ENCODE assay signal across 21 cellular contexts in the genomic region with DNA sequence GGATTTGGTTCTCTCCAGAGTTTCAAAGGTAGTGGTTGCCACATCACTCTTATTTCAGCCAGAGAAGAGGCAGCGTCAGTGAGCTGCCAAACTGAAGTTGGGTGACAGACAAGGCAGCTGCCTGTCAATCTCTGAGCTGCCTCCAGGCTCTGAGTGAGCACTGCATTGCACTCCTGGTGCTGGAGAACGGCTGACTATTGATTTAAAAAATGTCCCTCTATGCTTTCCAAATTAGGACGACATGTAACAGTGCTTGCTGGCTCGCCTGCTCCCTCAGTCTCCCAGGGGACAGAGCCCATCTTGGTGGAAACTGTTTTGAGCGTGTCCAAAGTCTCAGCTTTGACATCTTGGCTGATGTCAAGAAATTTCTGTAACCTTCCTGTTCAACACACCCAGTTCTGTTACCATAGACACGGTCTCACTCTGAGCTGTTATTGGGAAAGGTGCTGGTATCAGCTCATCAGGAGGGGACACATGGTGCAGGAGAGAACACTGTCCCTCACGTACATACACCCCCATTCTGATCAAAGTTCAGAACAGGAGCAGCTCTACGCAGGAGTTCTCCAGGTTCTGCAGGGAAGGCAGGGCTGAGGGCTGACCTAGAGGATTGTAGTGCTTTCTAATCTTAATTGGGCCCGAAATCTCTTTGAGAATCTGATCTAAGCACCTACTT. TPM values are rescaled to one million over a fixed set of nuclear protein-coding genes. Genes with fewer than 3 reads are reported as not detected.
DNase-seq lines count a peak whose midpoint lies in the region; ATAC-seq, FAIRE-seq and TF ChIP-seq lines count a peak whose summit lies in the region.
"Had no signal": no experiment of that assay in that cellular context is flagged by ENCODE, and none has a peak within 500 bp of the region (broad histone marks: within the 10 kb centered on the region; RNA-seq: fewer than 3 reads in every experiment).

No MANE protein-coding gene starts in this region.

- TF ChIP-seq CTCF in brain (conservative IDR thresholded peaks at IDR 0.05), result no peak
- peak; percentile 10 for TF ChIP-seq CTCF in liver (IDR thresholded peaks at IDR 0.05; ENCODE audit: low read depth, low read length, missing input control)

- TF ChIP-seq POLR2A in GM12891 (IDR thresholded peaks at IDR 0.05; ENCODE audit: low read depth, low read length), result no peak

- peak overlapping the region in 3 of 5 experiments; percentile 16 to 53 (median 40) for H3K27ac Mint-ChIP-seq in brain
- H3K27ac Mint-ChIP-seq in stimulated activated effector memory CD8-positive, alpha-beta T cell treated with anti-CD3 and anti-CD28 coated beads, Interleukin-12 subunit alpha, Interleukin-12 subunit beta, amount 100 ng/mL, for 72 hours, result peak overlapping the region; percentile 80
- H3K27ac Mint-ChIP-seq: neural progenitor cell had no signal

- no peak overlapping the region for H3K9ac ChIP-seq in liver (ENCODE audit: low read depth in 1 of 2, low read length in 2 of 2)
- H3K9ac ChIP-seq: neural progenitor cell had no signal

- TF ChIP-seq RAD21 in liver (IDR thresholded peaks at IDR 0.05), result no peak

- WGBS in liver, result 42% methylated on average over 9 of the region's 9 CpGs

- H3K9me3 ChIP-seq in liver (ENCODE audit: control insufficient read depth in 4 of 4, low read length in 3 of 4) (no peaks in the 10 kb centered on the region), HAP-1 (no peaks in the 10 kb centered on the region)
- H3K9me3 ChIP-seq: suprapubic skin had no signal

- no peak for FAIRE-seq in GM12891 (lab: Jason Lieb, UNC)

- in situ Hi-C loops in HAP-1 (cut with MboI; ENCODE audit: low sequenced_read_pairs), result no loop called here

- H3K36me3 ChIP-seq in liver (ENCODE audit: control insufficient read depth in 4 of 4, insufficient read depth in 3 of 4, low read depth in 1 of 4, low read length in 3 of 4) (peaks cover 7 to 17% (median 13%) of the 10 kb centered on the region in 4 donors), HAP-1 (replicated peaks) (peaks cover 12% of the 10 kb centered on the region)
- H3K36me3 ChIP-seq: neural progenitor cell had no signal

- H3K4me3 Mint-ChIP-seq in brain, result no peak overlapping the region
- H3K4me3 Mint-ChIP-seq in stimulated activated effector memory CD8-positive, alpha-beta T cell treated with anti-CD3 and anti-CD28 coated beads, Interleukin-12 subunit alpha, Interleukin-12 subunit beta, amount 100 ng/mL, for 72 hours, result no peak overlapping the region
- H3K4me3 Mint-ChIP-seq: neural progenitor cell had no signal

- no peaks in the 10 kb centered on the region for H3K36me3 Mint-ChIP-seq in brain
- peaks cover 28% of the 10 kb centered on the region for H3K36me3 Mint-ChIP-seq in stimulated activated effector memory CD8-positive, alpha-beta T cell treated with anti-CD3 and anti-CD28 coated beads, Interleukin-12 subunit alpha, Interleukin-12 subunit beta, amount 100 ng/mL, for 72 hours

- no peaks in the 10 kb centered on the region for H3K27me3 ChIP-seq in liver (ENCODE audit: control insufficient read depth in 4 of 4, insufficient read depth in 4 of 4, low read length in 3 of 4)
- H3K27me3 ChIP-seq in HAP-1 (ENCODE audit: low read depth), result no peaks in the 10 kb centered on the region
- H3K27me3 ChIP-seq: neural progenitor cell, suprapubic skin had no signal

- no peak overlapping the region for H3K27ac ChIP-seq in liver (ENCODE audit: low read depth in 1 of 2, low read length in 2 of 2)
- H3K27ac ChIP-seq: neural progenitor cell, PC-9, suprapubic skin had no signal

- no peak for ATAC-seq in stimulated activated effector memory CD8-positive, alpha-beta T cell treated with anti-CD3 and anti-CD28 coated beads, Interleukin-12 subunit alpha, Interleukin-12 subunit beta, amount 100 ng/mL, for 72 hours
- ATAC-seq in HG02678 (IDR thresholded peaks at IDR 0.05; ENCODE audit: unreplicated experiment), result no peak

- H3K9me3 Mint-ChIP-seq in brain, result no peaks in the 10 kb centered on the region
- no peaks in the 10 kb centered on the region for H3K9me3 Mint-ChIP-seq in stimulated activated effector memory CD8-positive, alpha-beta T cell treated with anti-CD3 and anti-CD28 coated beads, Interleukin-12 subunit alpha, Interleukin-12 subunit beta, amount 100 ng/mL, for 72 hours
- H3K9me3 Mint-ChIP-seq: neural progenitor cell had no signal

- no peak overlapping the region for H3K4me3 ChIP-seq in liver (ENCODE audit: low read depth in 1 of 3, low read length in 3 of 3)
- no peak overlapping the region for H3K4me3 ChIP-seq in HAP-1
- H3K4me3 ChIP-seq: neural progenitor cell, PC-9, suprapubic skin had no signal

- no peaks in the 10 kb centered on the region for H3K27me3 Mint-ChIP-seq in brain

- H3K4me1 ChIP-seq in liver (ENCODE audit: control insufficient read depth in 4 of 4, insufficient read depth in 4 of 4, low read length in 3 of 4) (peaks cover 3 to 17% (median 8%) of the 10 kb centered on the region in 4 donors), HAP-1 (no peaks in the 10 kb centered on the region)

- H3K4me1 Mint-ChIP-seq in brain, result peaks cover 49% of the 10 kb centered on the region
- peaks cover 12% of the 10 kb centered on the region for H3K4me1 Mint-ChIP-seq in stimulated activated effector memory CD8-positive, alpha-beta T cell treated with anti-CD3 and anti-CD28 coated beads, Interleukin-12 subunit alpha, Interleukin-12 subunit beta, amount 100 ng/mL, for 72 hours

- no peak for DNase-seq in GM12891 (ENCODE audit: insufficient read length, low spot score)
- DNase-seq in stimulated activated effector memory CD8-positive, alpha-beta T cell treated with anti-CD3 and anti-CD28 coated beads, Interleukin-12 subunit alpha, Interleukin-12 subunit beta, amount 100 ng/mL, for 72 hours (ENCODE audit: low spot score in 2 of 2), result no peak
- no peak for DNase-seq in middle frontal gyrus (ENCODE audit: extremely low spot score, low spot score)
- no peak for DNase-seq in germinal center (ENCODE audit: low spot score)
- DNase-seq in HAP-1 (ENCODE audit: low spot score in 2 of 2), result no peak
- DNase-seq: activated CD4-positive, alpha-beta T cell treated with anti-CD3 and anti-CD28 coated beads for 1 hour; activated naive CD4-positive, alpha-beta T cell; AML-193; effector CD4-positive, alpha-beta T cell; NCI-H1092; NCI-H2107; NCI-H69; PC-9; retina; stimulated activated CD4-positive, alpha-beta T cell treated with anti-CD3 and anti-CD28 coated beads, Interleukin-2, amount 100 ng/mL, for 24 hours; T-helper 9 cell had no signal

TF ChIP-seq in GM12891, 5 proteins besides CTCF, POLR2A, EP300 and RAD21:
- TF ChIP-seq POLR2AphosphoS5 (IDR thresholded peaks at IDR 0.05; ENCODE audit: low read depth, low read length), result 0 out of 2 replicates have a peak, but pooled peaks have one; percentile 19
- no peak for TF ChIP-seq PAX5 (IDR thresholded peaks at IDR 0.05; ENCODE audit: insufficient read depth, low read length, severe bottlenecking)

TF ChIP-seq in liver, 16 proteins besides CTCF, POLR2A, EP300 and RAD21:
- TF ChIP-seq HNF4G (IDR thresholded peaks at IDR 0.05) (peak; percentile 5), HNF4A (conservative IDR thresholded peaks at IDR 0.05) (peak; percentile 46 to 52), GABPA (IDR thresholded peaks at IDR 0.05 in 1 of 2, conservative IDR thresholded peaks at IDR 0.05 in 1 of 2) (no peak), RXRA (IDR thresholded peaks at IDR 0.05) (no peak), JUND (IDR thresholded peaks at IDR 0.05) (no peak), FOXA2 (IDR thresholded peaks at IDR 0.05) (no peak), YY1 (IDR thresholded peaks at IDR 0.05) (no peak), NR2F2 (IDR thresholded peaks at IDR 0.05) (no peak), TAF1 (conservative IDR thresholded peaks at IDR 0.05) (no peak), SP1 (IDR thresholded peaks at IDR 0.05) (peak; percentile 16)

RNA-seq across cellular contexts. Expression of a gene that starts 15.7 kb away (rescaled TPM):
- 0.04 TPM for polyA plus RNA-seq in GM12891 (2012; ENCODE audit: low read depth, missing spikeins)
- 3.0 TPM for polyA plus RNA-seq in brain (ENCODE audit: insufficient read depth, low read depth, low replicate concordance)
- total RNA-seq in liver, result 1 to 10 TPM; 4.8 to 4.9 TPM
- 1 to 10 TPM in 1 of 2 donors, under 1 TPM in 1; 0.74 to 2.7 TPM for polyA plus RNA-seq in liver
- total RNA-seq: PC-9 had no signal

RNA-seq across cellular contexts. Expression of a gene that starts 18.6 kb away (rescaled TPM):
- polyA plus RNA-seq in GM12891 (2012; ENCODE audit: low read depth, missing spikeins), result 32.8 TPM
- polyA plus RNA-seq in brain (ENCODE audit: insufficient read depth, low read depth, low replicate concordance), result 25.2 TPM
- 10 to 100 TPM; 33.6 to 49.0 TPM for total RNA-seq in liver
- polyA plus RNA-seq in liver, result 10 to 100 TPM; 23.2 to 47.1 TPM

RNA-seq across cellular contexts. Expression of a gene that starts 26.6 kb away (rescaled TPM):
- 20.1 TPM for polyA plus RNA-seq in GM12891 (2012; ENCODE audit: low read depth, missing spikeins)
- polyA plus RNA-seq in brain (ENCODE audit: insufficient read depth, low read depth, low replicate concordance) (39.1 TPM), liver (10 to 100 TPM; 22.9 to 29.5 TPM)
- total RNA-seq in liver, result 10 to 100 TPM; 35.5 to 50.6 TPM
